ENCODE assay signal across 1 cellular context in genomic region chr15:99057697-99058420, GRCh38.
TF ChIP-seq lines count a peak whose summit lies in the region.

No MANE protein-coding gene starts in this region.

TF ChIP-seq in SK-N-SH, 30 proteins besides CTCF, POLR2A, EP300 and RAD21 (continued from another document):
- TF ChIP-seq ZBTB33 (IDR thresholded peaks at IDR 0.05; ENCODE audit: borderline replicate concordance, low read depth) (no peak), NRF1 (IDR thresholded peaks at IDR 0.05; ENCODE audit: low read depth, low read length) (no peak), MEF2A (IDR thresholded peaks at IDR 0.05; ENCODE audit: borderline replicate concordance, low read depth) (no peak), TEAD4 (IDR thresholded peaks at IDR 0.05; ENCODE audit: borderline replicate concordance, insufficient read depth) (no peak)
